ENCODE assay signal across 17 cellular contexts in genomic region chr19:19269952-19270694, GRCh38. TPM values are rescaled to one million over a fixed set of nuclear protein-coding genes. Genes with fewer than 3 reads are reported as not detected.
DNase-seq lines count a peak whose midpoint lies in the region; ATAC-seq and TF ChIP-seq lines count a peak whose summit lies in the region.
"Had no signal": no experiment of that assay in that cellular context is flagged by ENCODE, and none has a peak within 500 bp of the region (broad histone marks: within the 10 kb centered on the region; RNA-seq: fewer than 3 reads in every experiment).

No MANE protein-coding gene starts in this region.

- peak; percentile 51 for ATAC-seq in WTC11

- in situ Hi-C loops in GM23248 (cut with MboI): no loop called here

- H4K20me1 ChIP-seq in GM23248 (ENCODE audit: insufficient read depth): no peaks in the 10 kb centered on the region

- H3K27me3 ChIP-seq in H7 (ENCODE audit: control insufficient read depth, insufficient read depth, low read length): peaks cover 21% of the 10 kb centered on the region; the same call in 1 of the 2 replicates
- no peaks in the 10 kb centered on the region for H3K27me3 ChIP-seq in tibial nerve
- H3K27me3 ChIP-seq in GM23248 (replicated peaks; ENCODE audit: insufficient read depth): no peaks in the 10 kb centered on the region
- H3K27me3 ChIP-seq: BE2C had no signal

- H3K27me3 Mint-ChIP-seq in WTC11 (ENCODE audit: low read depth): peaks cover 49% of the 10 kb centered on the region
- H3K27me3 Mint-ChIP-seq in activated T-helper 1 cell treated with anti-CD3 and anti-CD28 coated beads, Interleukin-12 subunit alpha, Interleukin-12 subunit beta, Interleukin-2, Interleukin-4 antibody, amounts not matched to agents 30 ng/mL and 10 ng/mL and 1 ng/mL, durations not matched to agents 14 hours and 24 hours and 36 hours (ENCODE audit: insufficient read depth): peaks cover 31% of the 10 kb centered on the region

- TF ChIP-seq CTCF in GM10266 (IDR thresholded peaks at IDR 0.05; ENCODE audit: control insufficient read depth, insufficient read depth, low read depth, missing control alignments) (no peak), WTC11 (IDR thresholded peaks at IDR 0.05) (no peak), tibial nerve (IDR thresholded peaks at IDR 0.05) (no peak)

- peak; percentile 29 for DNase-seq in GM10266 (ENCODE audit: extremely low spot score)
- peak; percentile 90 for DNase-seq in H7
- DNase-seq in WTC11 (ENCODE audit: low spot score): peak; percentile 63
- peak; percentile 84 for DNase-seq in iPS-NIHi7 (ENCODE audit: extremely low spot score)
- DNase-seq in NCI-H2171 treated with DMSO at 0.1 percent for 48 hours (lab: John Stamatoyannopoulos, UW): no peak
- DNase-seq in tibial nerve (ENCODE audit: low spot score in 2 of 2): no peak
- no peak for DNase-seq in activated T-helper 1 cell treated with anti-CD3 and anti-CD28 coated beads, Interleukin-12 subunit alpha, Interleukin-12 subunit beta, Interleukin-2, Interleukin-4 antibody, amounts not matched to agents 30 ng/mL and 10 ng/mL and 1 ng/mL, durations not matched to agents 14 hours and 24 hours and 36 hours (ENCODE audit: low spot score)
- DNase-seq in GM23248: no peak
- DNase-seq: BE2C; CD4-positive, alpha-beta memory T cell; EL; NCI-H1105 treated with DMSO at 0.1 percent for 48 hours; NCI-H2029; NCI-H526 treated with DMSO at 0.1 percent for 48 hours; NK-92 treated with Interleukin-12 subunit alpha and Interleukin-12 subunit beta, amount 100 ng/mL, for 24 hours; OCI-M1; RPMI8226 had no signal

- H3K9ac ChIP-seq in GM23248: no peak overlapping the region

- no peaks in the 10 kb centered on the region for H3K9me3 ChIP-seq in tibial nerve
- no peaks in the 10 kb centered on the region for H3K9me3 ChIP-seq in GM23248 (ENCODE audit: low read depth)
- H3K9me3 ChIP-seq: BE2C had no signal

- TF ChIP-seq EP300 in tibial nerve (IDR thresholded peaks at IDR 0.05): no peak

- peaks cover 0 to 10% (median 3%) of the 10 kb centered on the region in 4 donors for H3K4me1 ChIP-seq in tibial nerve
- H3K4me1 ChIP-seq in GM23248 (ENCODE audit: insufficient read depth): no peaks in the 10 kb centered on the region

- H3K36me3 Mint-ChIP-seq in WTC11: no peaks in the 10 kb centered on the region
- H3K36me3 Mint-ChIP-seq in activated T-helper 1 cell treated with anti-CD3 and anti-CD28 coated beads, Interleukin-12 subunit alpha, Interleukin-12 subunit beta, Interleukin-2, Interleukin-4 antibody, amounts not matched to agents 30 ng/mL and 10 ng/mL and 1 ng/mL, durations not matched to agents 14 hours and 24 hours and 36 hours (ENCODE audit: low read depth): peaks cover 10% of the 10 kb centered on the region

- no peak overlapping the region for H3K4me3 ChIP-seq in H7 (ENCODE audit: insufficient read depth, low read depth, low read length)
- H3K4me3 ChIP-seq in tibial nerve: no peak overlapping the region
- no peak overlapping the region for H3K4me3 ChIP-seq in GM23248

- H3K27ac ChIP-seq in tibial nerve (no peak overlapping the region), GM23248 (no peak overlapping the region)

- H3K9me2 ChIP-seq in GM23248 (ENCODE audit: insufficient read depth): no peaks in the 10 kb centered on the region

- TF ChIP-seq POLR2A in tibial nerve (IDR thresholded peaks at IDR 0.05): no peak

- H2AFZ ChIP-seq in GM23248: no peak overlapping the region

- H3F3A ChIP-seq in GM23248 (ENCODE audit: insufficient read depth): no peaks in the 10 kb centered on the region

- POLR2A ChIA-PET in WTC11 (lab: Charles Lee): no interaction called here

- no peaks in the 10 kb centered on the region for H3K9me3 Mint-ChIP-seq in WTC11
- no peaks in the 10 kb centered on the region for H3K9me3 Mint-ChIP-seq in activated T-helper 1 cell treated with anti-CD3 and anti-CD28 coated beads, Interleukin-12 subunit alpha, Interleukin-12 subunit beta, Interleukin-2, Interleukin-4 antibody, amounts not matched to agents 30 ng/mL and 10 ng/mL and 1 ng/mL, durations not matched to agents 14 hours and 24 hours and 36 hours
- H3K9me3 Mint-ChIP-seq: CD4-positive, alpha-beta memory T cell had no signal

- no peak overlapping the region for H3K4me3 Mint-ChIP-seq in WTC11
- H3K4me3 Mint-ChIP-seq in activated T-helper 1 cell treated with anti-CD3 and anti-CD28 coated beads, Interleukin-12 subunit alpha, Interleukin-12 subunit beta, Interleukin-2, Interleukin-4 antibody, amounts not matched to agents 30 ng/mL and 10 ng/mL and 1 ng/mL, durations not matched to agents 14 hours and 24 hours and 36 hours: no peak overlapping the region
- H3K4me3 Mint-ChIP-seq: CD4-positive, alpha-beta memory T cell had no signal

- WGBS in tibial nerve, 2 donors: 70 to 79% methylated on average over 11 to 18 of the region's 18 CpGs
- WGBS in GM23248 (ENCODE audit: low coverage in 1 of 2, low lambda C conversion rate in 2 of 2, missing lambda C conversion rate in 2 of 2), 2 experiments: 70 to 86% methylated on average over 16 to 18 of the region's 18 CpGs

- H3K79me2 ChIP-seq in GM23248 (ENCODE audit: insufficient read depth): no peaks in the 10 kb centered on the region

- no peaks in the 10 kb centered on the region for H3K36me3 ChIP-seq in H7 (replicated peaks; ENCODE audit: control insufficient read depth, insufficient read depth, low read length)
- peaks cover 0 to 8% (median 0%) of the 10 kb centered on the region in 3 donors for H3K36me3 ChIP-seq in tibial nerve
- no peaks in the 10 kb centered on the region for H3K36me3 ChIP-seq in GM23248 (ENCODE audit: low read depth)
- H3K36me3 ChIP-seq: BE2C had no signal

- no peak overlapping the region for H3K27ac Mint-ChIP-seq in WTC11
- H3K27ac Mint-ChIP-seq in activated T-helper 1 cell treated with anti-CD3 and anti-CD28 coated beads, Interleukin-12 subunit alpha, Interleukin-12 subunit beta, Interleukin-2, Interleukin-4 antibody, amounts not matched to agents 30 ng/mL and 10 ng/mL and 1 ng/mL, durations not matched to agents 14 hours and 24 hours and 36 hours: no peak overlapping the region
- H3K27ac Mint-ChIP-seq: CD4-positive, alpha-beta memory T cell had no signal

- H3K4me2 ChIP-seq in GM23248 (ENCODE audit: unreplicated experiment): no peak overlapping the region

- peaks cover 10% of the 10 kb centered on the region for H3K4me1 Mint-ChIP-seq in WTC11
- H3K4me1 Mint-ChIP-seq in activated T-helper 1 cell treated with anti-CD3 and anti-CD28 coated beads, Interleukin-12 subunit alpha, Interleukin-12 subunit beta, Interleukin-2, Interleukin-4 antibody, amounts not matched to agents 30 ng/mL and 10 ng/mL and 1 ng/mL, durations not matched to agents 14 hours and 24 hours and 36 hours (ENCODE audit: low read depth): no peaks in the 10 kb centered on the region

- intact Hi-C loops in activated T-helper 1 cell treated with anti-CD3 and anti-CD28 coated beads, Interleukin-12 subunit alpha, Interleukin-12 subunit beta, Interleukin-2, Interleukin-4 antibody, amounts not matched to agents 30 ng/mL and 10 ng/mL and 1 ng/mL, durations not matched to agents 14 hours and 24 hours and 36 hours (cut with micrococcal nuclease): no loop called here

- CTCF ChIA-PET in WTC11 (lab: Charles Lee): interaction anchor here (0.6 to 1.1 kb wide), 2 partner anchors 39 to 154 kb away, joined by 4 read pairs; no protein-coding TSS in a partner anchor

TF ChIP-seq in WTC11, 78 proteins besides CTCF, POLR2A, EP300 and RAD21 (continues in another document):
- no peak for TF ChIP-seq ZMAT4 (CRISPR knock-in tag; IDR thresholded peaks at IDR 0.05)

RNA-seq across cellular contexts. Expression of gene TM6SF2, which starts 3.0 kb away (rescaled TPM):
- 0.52 and 1.4 TPM in 2 replicates for total RNA-seq in H7 (2014; rRNA removed; shearing (Covaris generic))
- total RNA-seq in WTC11 (2021) (4.5 to 7.6 TPM (median 6.0 TPM) in 3 replicates), tibial nerve (1 to 10 TPM in 1 of 4 donors, not detected in 3; 2.1 TPM)
- not detected in 2 replicates for total RNA-seq in activated T-helper 1 cell treated with anti-CD3 and anti-CD28 coated beads, Interleukin-12 subunit alpha, Interleukin-12 subunit beta, Interleukin-2, Interleukin-4 antibody, amounts not matched to agents 30 ng/mL and 10 ng/mL and 1 ng/mL, durations not matched to agents 14 hours and 24 hours and 36 hours
- 1.9 and 5.7 TPM in 2 replicates for total RNA-seq in GM23248 (2014; rRNA removed; shearing (Covaris generic))
- polyA plus RNA-seq in GM23248 (2016; fragmentation: Nextera tagmentation; extraction: Ambion mirVana): 2.1 and 4.0 TPM in 2 replicates
- total RNA-seq: CD4-positive, alpha-beta memory T cell had no signal
- polyA plus RNA-seq: CD4-positive, alpha-beta memory T cell had no signal

RNA-seq across cellular contexts. Expression of gene SUGP1, which starts 50.2 kb away (rescaled TPM):
- 43.7 and 44.4 TPM in 2 replicates for total RNA-seq in H7 (2014; rRNA removed; shearing (Covaris generic))
- total RNA-seq in WTC11 (2021) (72.1 to 81.3 TPM (median 72.5 TPM) in 3 replicates), tibial nerve (10 to 100 TPM; 21.6 to 36.0 (median 27.5) TPM)
- 76.3 and 79.8 TPM in 2 replicates for total RNA-seq in activated T-helper 1 cell treated with anti-CD3 and anti-CD28 coated beads, Interleukin-12 subunit alpha, Interleukin-12 subunit beta, Interleukin-2, Interleukin-4 antibody, amounts not matched to agents 30 ng/mL and 10 ng/mL and 1 ng/mL, durations not matched to agents 14 hours and 24 hours and 36 hours
- total RNA-seq in GM23248 (2014; rRNA removed; shearing (Covaris generic)): 25.6 and 26.6 TPM in 2 replicates
- polyA plus RNA-seq in GM23248 (2016; fragmentation: Nextera tagmentation; extraction: Ambion mirVana): 50.5 and 55.6 TPM in 2 replicates

RNA-seq across cellular contexts. Expression of gene MAU2, which starts 50.5 kb away (rescaled TPM):
- 39.9 and 43.3 TPM in 2 replicates for total RNA-seq in H7 (2014; rRNA removed; shearing (Covaris generic))
- 47.8 to 56.8 TPM (median 50.3 TPM) in 3 replicates for total RNA-seq in WTC11 (2021)
- total RNA-seq in tibial nerve: 100 to 1,000 TPM in 2 of 4 donors, 10 to 100 TPM in 2; 56.8 to 108 (median 97.8) TPM
- 71.4 and 73.4 TPM in 2 replicates for total RNA-seq in activated T-helper 1 cell treated with anti-CD3 and anti-CD28 coated beads, Interleukin-12 subunit alpha, Interleukin-12 subunit beta, Interleukin-2, Interleukin-4 antibody, amounts not matched to agents 30 ng/mL and 10 ng/mL and 1 ng/mL, durations not matched to agents 14 hours and 24 hours and 36 hours
- total RNA-seq in GM23248 (2014; rRNA removed; shearing (Covaris generic)): 25.4 and 25.7 TPM in 2 replicates
- polyA plus RNA-seq in GM23248 (2016; fragmentation: Nextera tagmentation; extraction: Ambion mirVana): 22.2 and 23.0 TPM in 2 replicates

RNA-seq across cellular contexts. Expression of gene NCAN, which starts 58.4 kb away (rescaled TPM):
- total RNA-seq in H7 (2014; rRNA removed; shearing (Covaris generic)): 0.81 and 1.7 TPM in 2 replicates
- total RNA-seq in WTC11 (2021): 1.9 to 3.0 TPM (median 2.5 TPM) in 3 replicates
- not detected for total RNA-seq in tibial nerve
- total RNA-seq in activated T-helper 1 cell treated with anti-CD3 and anti-CD28 coated beads, Interleukin-12 subunit alpha, Interleukin-12 subunit beta, Interleukin-2, Interleukin-4 antibody, amounts not matched to agents 30 ng/mL and 10 ng/mL and 1 ng/mL, durations not matched to agents 14 hours and 24 hours and 36 hours: 0.20 TPM in 1 of 2 replicates, not detected in the other
- not detected in 2 replicates for total RNA-seq in GM23248 (2014; rRNA removed; shearing (Covaris generic))
- not detected in 2 replicates for polyA plus RNA-seq in GM23248 (2016; fragmentation: Nextera tagmentation; extraction: Ambion mirVana)
- total RNA-seq: CD4-positive, alpha-beta memory T cell had no signal
- polyA plus RNA-seq: CD4-positive, alpha-beta memory T cell had no signal

Comparison
In these comparisons a context has a peak if more than half of its experiments do, and no peak if none do; other contexts are left out.
1. DNase-seq: peak in GM10266 (single experiment), H7 (single experiment), WTC11 (single experiment) and iPS-NIHi7 (single experiment); none in NCI-H2171 treated with DMSO at 0.1 percent for 48 hours (single experiment), tibial nerve (0 of 2), activated T-helper 1 cell treated with anti-CD3 and anti-CD28 coated beads, Interleukin-12 subunit alpha, Interleukin-12 subunit beta, Interleukin-2, Interleukin-4 antibody, amounts not matched to agents 30 ng/mL and 10 ng/mL and 1 ng/mL, durations not matched to agents 14 hours and 24 hours and 36 hours (single experiment) and GM23248 (single experiment).